Comparison of ENCODE assay signal across 1 cellular context in the genomic region with DNA sequence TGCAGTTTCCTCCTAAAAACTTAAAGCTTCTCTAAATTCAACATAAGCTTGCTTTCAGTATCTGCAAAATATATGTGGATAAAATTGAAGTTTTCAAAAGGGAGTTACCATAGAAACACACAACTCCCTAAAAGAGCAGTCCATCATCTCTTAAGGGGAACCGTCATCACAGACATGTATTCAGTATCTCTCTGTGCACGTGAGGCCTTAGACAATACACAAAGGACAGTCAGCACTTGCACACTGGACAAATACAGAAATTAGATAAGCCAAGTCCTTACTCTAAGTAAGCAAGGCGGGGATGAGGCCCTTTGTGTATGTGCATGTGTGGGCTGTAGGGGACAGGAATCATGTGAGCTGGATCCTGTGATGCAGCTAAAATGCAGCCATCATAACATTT.
TF ChIP-seq lines count a peak whose summit lies in the region.

No MANE protein-coding gene starts in this region.

TF ChIP-seq in K562, 482 proteins besides CTCF, POLR2A, EP300 and RAD21 (continued from another document):
- TF ChIP-seq ETV6 (IDR thresholded peaks at IDR 0.05; ENCODE audit: borderline replicate concordance in 1 of 2, low read depth in 2 of 2, low read length in 1 of 2) (no peak), ETV6 (CRISPR knock-in tag; IDR thresholded peaks at IDR 0.05; ENCODE audit: borderline replicate concordance) (no peak)
